1 cellular context compared by ENCODE assay signal in the genomic region with DNA sequence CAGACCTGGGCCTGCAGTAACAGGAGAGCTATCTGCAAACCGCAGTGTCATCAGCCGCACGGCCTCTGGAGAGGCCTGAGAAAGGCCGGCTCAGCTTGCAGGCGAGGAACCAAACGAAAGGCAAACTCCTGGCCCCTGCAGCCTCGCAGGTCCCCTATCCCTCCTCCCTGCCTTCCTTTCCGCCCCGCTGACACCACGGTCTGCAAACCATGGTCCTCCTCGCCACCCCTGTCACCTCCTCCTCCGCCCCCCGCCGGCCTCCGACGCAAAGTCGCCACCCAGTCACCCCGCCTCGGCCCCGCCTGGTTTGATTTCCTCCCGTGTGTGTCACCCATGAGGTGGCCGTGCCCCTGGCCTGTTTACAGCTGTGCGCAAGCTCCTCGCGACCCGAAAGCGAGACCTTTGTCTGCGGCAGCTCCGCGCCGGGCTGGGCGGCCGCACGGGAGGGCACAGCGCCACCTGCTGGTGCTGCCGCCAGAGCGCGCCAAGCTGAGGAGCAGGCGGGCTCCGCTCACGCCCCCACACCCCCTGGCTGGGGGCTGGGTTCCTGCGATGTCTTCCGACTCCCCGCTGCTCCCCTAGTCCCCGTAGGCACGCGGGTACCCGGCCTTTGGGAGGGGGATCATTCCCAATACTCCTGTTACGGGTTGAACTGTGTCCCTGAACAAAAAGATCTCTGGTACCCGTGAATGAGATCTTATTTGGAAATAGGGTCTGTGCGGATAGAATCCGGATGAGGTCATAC.
TF ChIP-seq lines count a peak whose summit lies in the region.

No MANE protein-coding gene starts in this region.

TF ChIP-seq in GM12878, 131 proteins besides CTCF, POLR2A, EP300 and RAD21 (continued from another document and continues in another):
- TF ChIP-seq, protein P1, sequence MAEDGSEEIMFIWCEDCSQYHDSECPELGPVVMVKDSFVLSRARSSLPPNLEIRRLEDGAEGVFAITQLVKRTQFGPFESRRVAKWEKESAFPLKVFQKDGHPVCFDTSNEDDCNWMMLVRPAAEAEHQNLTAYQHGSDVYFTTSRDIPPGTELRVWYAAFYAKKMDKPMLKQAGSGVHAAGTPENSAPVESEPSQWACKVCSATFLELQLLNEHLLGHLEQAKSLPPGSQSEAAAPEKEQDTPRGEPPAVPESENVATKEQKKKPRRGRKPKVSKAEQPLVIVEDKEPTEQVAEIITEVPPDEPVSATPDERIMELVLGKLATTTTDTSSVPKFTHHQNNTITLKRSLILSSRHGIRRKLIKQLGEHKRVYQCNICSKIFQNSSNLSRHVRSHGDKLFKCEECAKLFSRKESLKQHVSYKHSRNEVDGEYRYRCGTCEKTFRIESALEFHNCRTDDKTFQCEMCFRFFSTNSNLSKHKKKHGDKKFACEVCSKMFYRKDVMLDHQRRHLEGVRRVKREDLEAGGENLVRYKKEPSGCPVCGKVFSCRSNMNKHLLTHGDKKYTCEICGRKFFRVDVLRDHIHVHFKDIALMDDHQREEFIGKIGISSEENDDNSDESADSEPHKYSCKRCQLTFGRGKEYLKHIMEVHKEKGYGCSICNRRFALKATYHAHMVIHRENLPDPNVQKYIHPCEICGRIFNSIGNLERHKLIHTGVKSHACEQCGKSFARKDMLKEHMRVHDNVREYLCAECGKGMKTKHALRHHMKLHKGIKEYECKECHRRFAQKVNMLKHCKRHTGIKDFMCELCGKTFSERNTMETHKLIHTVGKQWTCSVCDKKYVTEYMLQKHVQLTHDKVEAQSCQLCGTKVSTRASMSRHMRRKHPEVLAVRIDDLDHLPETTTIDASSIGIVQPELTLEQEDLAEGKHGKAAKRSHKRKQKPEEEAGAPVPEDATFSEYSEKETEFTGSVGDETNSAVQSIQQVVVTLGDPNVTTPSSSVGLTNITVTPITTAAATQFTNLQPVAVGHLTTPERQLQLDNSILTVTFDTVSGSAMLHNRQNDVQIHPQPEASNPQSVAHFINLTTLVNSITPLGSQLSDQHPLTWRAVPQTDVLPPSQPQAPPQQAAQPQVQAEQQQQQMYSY (CRISPR knock-in tag; IDR thresholded peaks at IDR 0.05), result no peak
- TF ChIP-seq, protein P2, sequence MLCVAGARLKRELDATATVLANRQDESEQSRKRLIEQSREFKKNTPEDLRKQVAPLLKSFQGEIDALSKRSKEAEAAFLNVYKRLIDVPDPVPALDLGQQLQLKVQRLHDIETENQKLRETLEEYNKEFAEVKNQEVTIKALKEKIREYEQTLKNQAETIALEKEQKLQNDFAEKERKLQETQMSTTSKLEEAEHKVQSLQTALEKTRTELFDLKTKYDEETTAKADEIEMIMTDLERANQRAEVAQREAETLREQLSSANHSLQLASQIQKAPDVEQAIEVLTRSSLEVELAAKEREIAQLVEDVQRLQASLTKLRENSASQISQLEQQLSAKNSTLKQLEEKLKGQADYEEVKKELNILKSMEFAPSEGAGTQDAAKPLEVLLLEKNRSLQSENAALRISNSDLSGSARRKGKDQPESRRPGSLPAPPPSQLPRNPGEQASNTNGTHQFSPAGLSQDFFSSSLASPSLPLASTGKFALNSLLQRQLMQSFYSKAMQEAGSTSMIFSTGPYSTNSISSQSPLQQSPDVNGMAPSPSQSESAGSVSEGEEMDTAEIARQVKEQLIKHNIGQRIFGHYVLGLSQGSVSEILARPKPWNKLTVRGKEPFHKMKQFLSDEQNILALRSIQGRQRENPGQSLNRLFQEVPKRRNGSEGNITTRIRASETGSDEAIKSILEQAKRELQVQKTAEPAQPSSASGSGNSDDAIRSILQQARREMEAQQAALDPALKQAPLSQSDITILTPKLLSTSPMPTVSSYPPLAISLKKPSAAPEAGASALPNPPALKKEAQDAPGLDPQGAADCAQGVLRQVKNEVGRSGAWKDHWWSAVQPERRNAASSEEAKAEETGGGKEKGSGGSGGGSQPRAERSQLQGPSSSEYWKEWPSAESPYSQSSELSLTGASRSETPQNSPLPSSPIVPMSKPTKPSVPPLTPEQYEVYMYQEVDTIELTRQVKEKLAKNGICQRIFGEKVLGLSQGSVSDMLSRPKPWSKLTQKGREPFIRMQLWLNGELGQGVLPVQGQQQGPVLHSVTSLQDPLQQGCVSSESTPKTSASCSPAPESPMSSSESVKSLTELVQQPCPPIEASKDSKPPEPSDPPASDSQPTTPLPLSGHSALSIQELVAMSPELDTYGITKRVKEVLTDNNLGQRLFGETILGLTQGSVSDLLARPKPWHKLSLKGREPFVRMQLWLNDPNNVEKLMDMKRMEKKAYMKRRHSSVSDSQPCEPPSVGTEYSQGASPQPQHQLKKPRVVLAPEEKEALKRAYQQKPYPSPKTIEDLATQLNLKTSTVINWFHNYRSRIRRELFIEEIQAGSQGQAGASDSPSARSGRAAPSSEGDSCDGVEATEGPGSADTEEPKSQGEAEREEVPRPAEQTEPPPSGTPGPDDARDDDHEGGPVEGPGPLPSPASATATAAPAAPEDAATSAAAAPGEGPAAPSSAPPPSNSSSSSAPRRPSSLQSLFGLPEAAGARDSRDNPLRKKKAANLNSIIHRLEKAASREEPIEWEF (IDR thresholded peaks at IDR 0.05; ENCODE audit: insufficient replicate concordance, low read depth, low read length), result no peak
- TF ChIP-seq, protein P3, sequence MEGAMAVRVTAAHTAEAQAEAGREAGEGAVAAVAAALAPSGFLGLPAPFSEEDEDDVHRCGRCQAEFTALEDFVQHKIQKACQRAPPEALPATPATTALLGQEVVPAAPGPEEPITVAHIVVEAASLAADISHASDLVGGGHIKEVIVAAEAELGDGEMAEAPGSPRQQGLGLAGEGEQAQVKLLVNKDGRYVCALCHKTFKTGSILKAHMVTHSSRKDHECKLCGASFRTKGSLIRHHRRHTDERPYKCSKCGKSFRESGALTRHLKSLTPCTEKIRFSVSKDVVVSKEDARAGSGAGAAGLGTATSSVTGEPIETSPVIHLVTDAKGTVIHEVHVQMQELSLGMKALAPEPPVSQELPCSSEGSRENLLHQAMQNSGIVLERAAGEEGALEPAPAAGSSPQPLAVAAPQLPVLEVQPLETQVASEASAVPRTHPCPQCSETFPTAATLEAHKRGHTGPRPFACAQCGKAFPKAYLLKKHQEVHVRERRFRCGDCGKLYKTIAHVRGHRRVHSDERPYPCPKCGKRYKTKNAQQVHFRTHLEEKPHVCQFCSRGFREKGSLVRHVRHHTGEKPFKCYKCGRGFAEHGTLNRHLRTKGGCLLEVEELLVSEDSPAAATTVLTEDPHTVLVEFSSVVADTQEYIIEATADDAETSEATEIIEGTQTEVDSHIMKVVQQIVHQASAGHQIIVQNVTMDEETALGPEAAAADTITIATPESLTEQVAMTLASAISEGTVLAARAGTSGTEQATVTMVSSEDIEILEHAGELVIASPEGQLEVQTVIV (IDR thresholded peaks at IDR 0.05; ENCODE audit: borderline replicate concordance, partially characterized antibody), result peak; percentile 16
- TF ChIP-seq MAX (IDR thresholded peaks at IDR 0.05; ENCODE audit: low read depth, low read length), result peak; percentile 84
- peak; percentile 99 for TF ChIP-seq HDGF (IDR thresholded peaks at IDR 0.05)
- TF ChIP-seq IRF3 (IDR thresholded peaks at IDR 0.05), result 0 out of 2 replicates have a peak, but pooled peaks have one; percentile 6
- peak; percentile 76 for TF ChIP-seq ZNF207 (IDR thresholded peaks at IDR 0.05; ENCODE audit: borderline replicate concordance)
- 0 out of 2 replicates have a peak, but pooled peaks have one; percentile 13 for TF ChIP-seq NR2C1 (IDR thresholded peaks at IDR 0.05)
- TF ChIP-seq, protein P4, sequence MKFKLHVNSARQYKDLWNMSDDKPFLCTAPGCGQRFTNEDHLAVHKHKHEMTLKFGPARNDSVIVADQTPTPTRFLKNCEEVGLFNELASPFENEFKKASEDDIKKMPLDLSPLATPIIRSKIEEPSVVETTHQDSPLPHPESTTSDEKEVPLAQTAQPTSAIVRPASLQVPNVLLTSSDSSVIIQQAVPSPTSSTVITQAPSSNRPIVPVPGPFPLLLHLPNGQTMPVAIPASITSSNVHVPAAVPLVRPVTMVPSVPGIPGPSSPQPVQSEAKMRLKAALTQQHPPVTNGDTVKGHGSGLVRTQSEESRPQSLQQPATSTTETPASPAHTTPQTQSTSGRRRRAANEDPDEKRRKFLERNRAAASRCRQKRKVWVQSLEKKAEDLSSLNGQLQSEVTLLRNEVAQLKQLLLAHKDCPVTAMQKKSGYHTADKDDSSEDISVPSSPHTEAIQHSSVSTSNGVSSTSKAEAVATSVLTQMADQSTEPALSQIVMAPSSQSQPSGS (IDR thresholded peaks at IDR 0.05; ENCODE audit: low read length), result no peak
- TF ChIP-seq SMARCA5 (IDR thresholded peaks at IDR 0.05), result peak; percentile 89; the same call in 1 of the 2 replicates
- TF ChIP-seq BMI1 (IDR thresholded peaks at IDR 0.05; ENCODE audit: borderline replicate concordance), result no peak
- no peak for TF ChIP-seq MYB (IDR thresholded peaks at IDR 0.05; ENCODE audit: borderline replicate concordance, low read depth, low read length)
- TF ChIP-seq IKZF1 (conservative IDR thresholded peaks at IDR 0.05), result peak; percentile 74
- TF ChIP-seq SKIL (IDR thresholded peaks at IDR 0.05; ENCODE audit: low read depth, poor library complexity, severe bottlenecking), result no peak
- TF ChIP-seq MLLT1 (IDR thresholded peaks at IDR 0.05), result peak; percentile 55
- no peak for TF ChIP-seq MEF2A (IDR thresholded peaks at IDR 0.05; ENCODE audit: insufficient read depth, low read depth, low read length)
- TF ChIP-seq, protein P5, sequence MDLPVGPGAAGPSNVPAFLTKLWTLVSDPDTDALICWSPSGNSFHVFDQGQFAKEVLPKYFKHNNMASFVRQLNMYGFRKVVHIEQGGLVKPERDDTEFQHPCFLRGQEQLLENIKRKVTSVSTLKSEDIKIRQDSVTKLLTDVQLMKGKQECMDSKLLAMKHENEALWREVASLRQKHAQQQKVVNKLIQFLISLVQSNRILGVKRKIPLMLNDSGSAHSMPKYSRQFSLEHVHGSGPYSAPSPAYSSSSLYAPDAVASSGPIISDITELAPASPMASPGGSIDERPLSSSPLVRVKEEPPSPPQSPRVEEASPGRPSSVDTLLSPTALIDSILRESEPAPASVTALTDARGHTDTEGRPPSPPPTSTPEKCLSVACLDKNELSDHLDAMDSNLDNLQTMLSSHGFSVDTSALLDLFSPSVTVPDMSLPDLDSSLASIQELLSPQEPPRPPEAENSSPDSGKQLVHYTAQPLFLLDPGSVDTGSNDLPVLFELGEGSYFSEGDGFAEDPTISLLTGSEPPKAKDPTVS (IDR thresholded peaks at IDR 0.05; ENCODE audit: low read depth, low read length), result no peak
- peak; percentile 29; the same call in 1 of the 2 replicates for TF ChIP-seq MTA2 (IDR thresholded peaks at IDR 0.05; ENCODE audit: low read depth)
- TF ChIP-seq MXI1 (IDR thresholded peaks at IDR 0.05; ENCODE audit: low read depth, low read length), result peak; percentile 89
- no peak for TF ChIP-seq JUNB (IDR thresholded peaks at IDR 0.05)
- TF ChIP-seq, protein P6, sequence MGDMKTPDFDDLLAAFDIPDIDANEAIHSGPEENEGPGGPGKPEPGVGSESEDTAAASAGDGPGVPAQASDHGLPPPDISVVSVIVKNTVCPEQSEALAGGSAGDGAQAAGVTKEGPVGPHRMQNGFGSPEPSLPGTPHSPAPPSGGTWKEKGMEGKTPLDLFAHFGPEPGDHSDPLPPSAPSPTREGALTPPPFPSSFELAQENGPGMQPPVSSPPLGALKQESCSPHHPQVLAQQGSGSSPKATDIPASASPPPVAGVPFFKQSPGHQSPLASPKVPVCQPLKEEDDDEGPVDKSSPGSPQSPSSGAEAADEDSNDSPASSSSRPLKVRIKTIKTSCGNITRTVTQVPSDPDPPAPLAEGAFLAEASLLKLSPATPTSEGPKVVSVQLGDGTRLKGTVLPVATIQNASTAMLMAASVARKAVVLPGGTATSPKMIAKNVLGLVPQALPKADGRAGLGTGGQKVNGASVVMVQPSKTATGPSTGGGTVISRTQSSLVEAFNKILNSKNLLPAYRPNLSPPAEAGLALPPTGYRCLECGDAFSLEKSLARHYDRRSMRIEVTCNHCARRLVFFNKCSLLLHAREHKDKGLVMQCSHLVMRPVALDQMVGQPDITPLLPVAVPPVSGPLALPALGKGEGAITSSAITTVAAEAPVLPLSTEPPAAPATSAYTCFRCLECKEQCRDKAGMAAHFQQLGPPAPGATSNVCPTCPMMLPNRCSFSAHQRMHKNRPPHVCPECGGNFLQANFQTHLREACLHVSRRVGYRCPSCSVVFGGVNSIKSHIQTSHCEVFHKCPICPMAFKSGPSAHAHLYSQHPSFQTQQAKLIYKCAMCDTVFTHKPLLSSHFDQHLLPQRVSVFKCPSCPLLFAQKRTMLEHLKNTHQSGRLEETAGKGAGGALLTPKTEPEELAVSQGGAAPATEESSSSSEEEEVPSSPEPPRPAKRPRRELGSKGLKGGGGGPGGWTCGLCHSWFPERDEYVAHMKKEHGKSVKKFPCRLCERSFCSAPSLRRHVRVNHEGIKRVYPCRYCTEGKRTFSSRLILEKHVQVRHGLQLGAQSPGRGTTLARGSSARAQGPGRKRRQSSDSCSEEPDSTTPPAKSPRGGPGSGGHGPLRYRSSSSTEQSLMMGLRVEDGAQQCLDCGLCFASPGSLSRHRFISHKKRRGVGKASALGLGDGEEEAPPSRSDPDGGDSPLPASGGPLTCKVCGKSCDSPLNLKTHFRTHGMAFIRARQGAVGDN (IDR thresholded peaks at IDR 0.05), result peak; percentile 85
- peak; percentile 73 for TF ChIP-seq TCF12 (IDR thresholded peaks at IDR 0.05; ENCODE audit: low read depth, low read length)
